18 cellular contexts compared by ENCODE assay signal in genomic region chr13:90883592-90883991, GRCh38.
"Had no signal": no experiment of that assay in that cellular context is flagged by ENCODE, and none has a peak within 500 bp of the region (broad histone marks: within the 10 kb centered on the region; RNA-seq: fewer than 3 reads in every experiment).

No MANE protein-coding gene starts in this region.

- DNase-seq: activated CD4-positive, CD25-positive, alpha-beta regulatory T cell treated with anti-CD3 and anti-CD28 coated beads, Interleukin-2, amount 50 U/mL, for 72 hours; activated CD8-positive, alpha-beta memory T cell treated with anti-CD3 and anti-CD28 coated beads for 24 hours; activated CD8-positive, alpha-beta memory T cell treated with anti-CD3 and anti-CD28 coated beads, Interleukin-2, amount 50 U/mL, for 48 hours; activated effector memory CD4-positive, alpha-beta T cell treated with anti-CD3 and anti-CD28 coated beads, Interleukin-2, amount 50 U/mL, for 16 hours; activated naive CD4-positive, alpha-beta T cell treated with anti-CD3 and anti-CD28 coated beads, Interleukin-2, amount 50 U/mL, for 16 hours; activated T-cell treated with anti-CD3 and anti-CD28 coated beads, Interleukin-2, amount 50 U/mL, for 48 hours; aorta; brain microvascular endothelial cell; effector CD4-positive, alpha-beta T cell; left ventricle myocardium superior; nephron progenitor cell; nucleus accumbens; posterior cingulate gyrus; sigmoid colon; spleen; stimulated activated naive B cell treated with anti-CD40 and anti-IgM and Interleukin-4, amounts not matched to agents 10 μg/mL and 1 μg/mL and 100 μg/mL, for 72 hours; T1000 had no signal

- H3K27me3 Mint-ChIP-seq: stimulated activated naive B cell treated with anti-CD40 and anti-IgM and Interleukin-4, amounts not matched to agents 10 μg/mL and 1 μg/mL and 100 μg/mL, for 72 hours had no signal

- H3K36me3 Mint-ChIP-seq: stimulated activated naive B cell treated with anti-CD40 and anti-IgM and Interleukin-4, amounts not matched to agents 10 μg/mL and 1 μg/mL and 100 μg/mL, for 72 hours had no signal

- H3K27ac Mint-ChIP-seq: nephron progenitor cell; stimulated activated naive B cell treated with anti-CD40 and anti-IgM and Interleukin-4, amounts not matched to agents 10 μg/mL and 1 μg/mL and 100 μg/mL, for 72 hours had no signal

- H3K27ac ChIP-seq: brain microvascular endothelial cell, esophagus muscularis mucosa, sigmoid colon, spleen had no signal

- H3K9me3 Mint-ChIP-seq: nephron progenitor cell; stimulated activated naive B cell treated with anti-CD40 and anti-IgM and Interleukin-4, amounts not matched to agents 10 μg/mL and 1 μg/mL and 100 μg/mL, for 72 hours had no signal

- H3K4me3 Mint-ChIP-seq: nephron progenitor cell; stimulated activated naive B cell treated with anti-CD40 and anti-IgM and Interleukin-4, amounts not matched to agents 10 μg/mL and 1 μg/mL and 100 μg/mL, for 72 hours had no signal

- H3K4me1 Mint-ChIP-seq: nephron progenitor cell; stimulated activated naive B cell treated with anti-CD40 and anti-IgM and Interleukin-4, amounts not matched to agents 10 μg/mL and 1 μg/mL and 100 μg/mL, for 72 hours had no signal

- ATAC-seq: left ventricle myocardium superior; stimulated activated naive B cell treated with anti-CD40 and anti-IgM and Interleukin-4, amounts not matched to agents 10 μg/mL and 1 μg/mL and 100 μg/mL, for 72 hours had no signal
